In the genomic region with DNA sequence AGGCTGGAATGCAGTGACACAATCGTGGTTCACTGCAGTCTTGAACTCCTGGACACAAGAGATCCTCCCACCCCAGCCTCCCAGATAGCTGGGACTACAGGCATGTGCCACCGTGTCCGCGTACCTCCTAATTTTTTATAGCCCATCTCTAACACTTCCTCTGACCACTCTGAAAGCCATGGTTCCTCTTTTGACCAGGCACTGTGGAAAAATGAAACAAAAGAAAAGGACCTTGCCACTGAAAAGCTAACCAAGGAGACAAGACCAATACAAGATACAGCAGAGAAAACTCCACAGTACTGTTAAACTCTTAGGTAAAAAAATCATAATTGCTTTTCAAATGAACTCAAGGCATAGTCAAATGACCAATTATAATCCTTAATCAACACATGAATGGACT, we compare ENCODE assay signal across 18 cellular contexts.
"Had no signal": no experiment of that assay in that cellular context is flagged by ENCODE, and none has a peak within 500 bp of the region (broad histone marks: within the 10 kb centered on the region; RNA-seq: fewer than 3 reads in every experiment).

No MANE protein-coding gene starts in this region.

- H3K36me3 ChIP-seq: ascending aorta, colonic mucosa, gastrocnemius medialis, tibial nerve, uterus had no signal

- H3K27ac ChIP-seq: ascending aorta, colonic mucosa, gastrocnemius medialis, psoas muscle, tibial nerve, uterus, VCaP had no signal

- ATAC-seq: activated T-cell treated with anti-CD3 and anti-CD28 coated beads, Interleukin-2, amount 50 U/mL, for 72 hours; esophagus mucosa; gastrocnemius medialis; left lobe of liver; psoas muscle; right cardiac atrium had no signal

- H3K27me3 ChIP-seq: ascending aorta, colonic mucosa, gastrocnemius medialis, tibial nerve, uterus had no signal

- H3K4me1 ChIP-seq: ascending aorta, colonic mucosa, gastrocnemius medialis, psoas muscle, uterus had no signal

- H3K4me3 ChIP-seq: ascending aorta, colonic mucosa, gastrocnemius medialis, lung, psoas muscle, tibial nerve, uterus had no signal

- DNase-seq: activated CD4-positive, CD25-positive, alpha-beta regulatory T cell treated with anti-CD3 and anti-CD28 coated beads, Interleukin-2, amount 50 U/mL, for 72 hours; activated effector memory CD4-positive, alpha-beta T cell treated with anti-CD3 and anti-CD28 coated beads, Interleukin-2, amount 50 U/mL, for 16 hours; activated T-cell treated with anti-CD3 and anti-CD28 coated beads, Interleukin-2, amount 50 U/mL, for 72 hours; colonic mucosa; gastrocnemius medialis; head of caudate nucleus; kidney; psoas muscle; right cardiac atrium; stimulated activated CD4-positive, alpha-beta T cell treated with anti-CD3 and anti-CD28 coated beads, Interleukin-15, amount 100 ng/mL, for 24 hours; stimulated activated CD4-positive, alpha-beta T cell treated with anti-CD3 and anti-CD28 coated beads, Interleukin-2, amount 100 ng/mL, for 48 hours; uterus had no signal

- H3K9me3 ChIP-seq: ascending aorta, colonic mucosa, gastrocnemius medialis, psoas muscle, tibial nerve, uterus had no signal
